ENCODE assay signal across 1 cellular context in the genomic region with DNA sequence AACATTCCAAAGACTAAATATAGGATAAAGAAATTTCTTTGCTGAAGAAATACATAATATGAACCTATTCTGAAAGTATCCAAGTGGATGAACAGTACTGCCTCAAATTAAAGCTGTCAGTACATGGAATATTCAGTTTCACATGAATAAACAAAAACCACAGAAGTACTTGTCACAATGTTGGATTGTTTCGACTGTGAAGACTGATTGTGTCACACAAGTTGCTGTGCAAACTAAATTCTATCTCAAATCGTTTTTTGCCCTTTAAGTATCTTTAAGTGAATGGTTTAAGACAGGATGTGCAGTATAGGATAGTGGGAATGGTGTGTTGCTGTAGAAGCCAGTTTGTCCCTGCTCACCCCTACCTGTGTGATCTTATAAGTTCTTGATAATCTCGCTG.
TF ChIP-seq lines count a peak whose summit lies in the region.

No MANE protein-coding gene starts in this region.

TF ChIP-seq in K562, 482 proteins besides CTCF, POLR2A, EP300 and RAD21 (continued from another document):
- TF ChIP-seq, protein P1, sequence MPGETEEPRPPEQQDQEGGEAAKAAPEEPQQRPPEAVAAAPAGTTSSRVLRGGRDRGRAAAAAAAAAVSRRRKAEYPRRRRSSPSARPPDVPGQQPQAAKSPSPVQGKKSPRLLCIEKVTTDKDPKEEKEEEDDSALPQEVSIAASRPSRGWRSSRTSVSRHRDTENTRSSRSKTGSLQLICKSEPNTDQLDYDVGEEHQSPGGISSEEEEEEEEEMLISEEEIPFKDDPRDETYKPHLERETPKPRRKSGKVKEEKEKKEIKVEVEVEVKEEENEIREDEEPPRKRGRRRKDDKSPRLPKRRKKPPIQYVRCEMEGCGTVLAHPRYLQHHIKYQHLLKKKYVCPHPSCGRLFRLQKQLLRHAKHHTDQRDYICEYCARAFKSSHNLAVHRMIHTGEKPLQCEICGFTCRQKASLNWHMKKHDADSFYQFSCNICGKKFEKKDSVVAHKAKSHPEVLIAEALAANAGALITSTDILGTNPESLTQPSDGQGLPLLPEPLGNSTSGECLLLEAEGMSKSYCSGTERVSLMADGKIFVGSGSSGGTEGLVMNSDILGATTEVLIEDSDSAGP (CRISPR knock-in tag; IDR thresholded peaks at IDR 0.05), result no peak
- TF ChIP-seq TARDBP (IDR thresholded peaks at IDR 0.05) (no peak), BRCA1 (IDR thresholded peaks at IDR 0.05) (no peak), BRCA1 (CRISPR knock-in tag; IDR thresholded peaks at IDR 0.05) (no peak), U2AF2 (optimal IDR thresholded peaks at IDR 0.05; ENCODE audit: low read depth, low read length) (no peak), NR2C1 (IDR thresholded peaks at IDR 0.05) (no peak), NR2C1 (tag; IDR thresholded peaks at IDR 0.05) (no peak), CBX1 (IDR thresholded peaks at IDR 0.05; ENCODE audit: low read depth) (no peak), RFX1 (IDR thresholded peaks at IDR 0.05) (no peak), NUFIP1 (IDR thresholded peaks at IDR 0.05; ENCODE audit: partially characterized antibody) (no peak), ZSCAN29 (IDR thresholded peaks at IDR 0.05) (no peak), CHD2 (IDR thresholded peaks at IDR 0.05; ENCODE audit: low read depth, low read length) (no peak), NFE2L1 (tag; IDR thresholded peaks at IDR 0.05; ENCODE audit: borderline replicate concordance, low read depth) (no peak), PHB (CRISPR knock-in tag; IDR thresholded peaks at IDR 0.05) (no peak)
